ENCODE assay signal across 25 cellular contexts in the genomic region with DNA sequence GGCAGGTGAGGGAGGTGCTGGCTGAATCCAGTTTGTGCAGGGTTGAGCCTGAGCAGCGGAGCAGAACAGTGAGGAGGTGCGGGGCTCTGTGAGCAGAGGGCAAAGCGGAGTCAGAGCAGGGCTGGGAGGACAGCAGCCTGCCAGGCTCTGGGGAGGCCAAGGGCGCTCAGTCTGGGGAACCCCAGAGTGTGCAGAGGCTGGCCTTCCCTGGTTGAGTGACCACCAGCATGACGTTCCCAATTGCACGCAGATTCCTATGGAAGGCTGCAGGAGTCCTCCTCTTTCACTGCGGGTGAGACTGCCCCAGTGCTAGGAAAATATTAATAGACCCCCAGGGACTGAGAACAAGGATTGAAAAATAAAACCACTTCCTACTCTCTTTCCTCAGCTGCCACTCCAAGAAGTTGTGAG. TPM values are rescaled to one million over a fixed set of nuclear protein-coding genes. Genes with fewer than 3 reads are reported as not detected.
A peak's percentile ranks its signal among the peaks of the same experiment; 100 is the strongest.
DNase-seq lines count a peak whose midpoint lies in the region; ATAC-seq and TF ChIP-seq lines count a peak whose summit lies in the region.
"Had no signal": no experiment of that assay in that cellular context is flagged by ENCODE, and none has a peak within 500 bp of the region (broad histone marks: within the 10 kb centered on the region; RNA-seq: fewer than 3 reads in every experiment).

No MANE protein-coding gene starts in this region.

- no peak overlapping the region for H2AK5ac ChIP-seq in H9 (ENCODE audit: insufficient read length, low read length)

- H3K27ac Mint-ChIP-seq in H9, result peak overlapping the region; percentile 38 to 81 (median 63); a peak in 2 of 7 replicates
- peak overlapping the region in 4 of 5 experiments; percentile 0 to 69 (median 22) for H3K27ac Mint-ChIP-seq in brain
- H3K27ac Mint-ChIP-seq in HFFc6, result no peak overlapping the region
- H3K27ac Mint-ChIP-seq in natural killer cell treated with Interleukin-12 subunit alpha and Interleukin-12 subunit beta and Interleukin-15 and Interleukin-18, amount 100 ng/mL, for 72 hours, result no peak overlapping the region
- H3K27ac Mint-ChIP-seq: activated B cell treated with CpG ODN at 0.5 μM for 24 hours; activated CD8-positive, alpha-beta T cell treated with anti-CD3 and anti-CD28 coated beads for 36 hours; activated naive CD8-positive, alpha-beta T cell treated with anti-CD3 and anti-CD28 coated beads for 36 hours; activated T-cell treated with anti-CD3 and anti-CD28 coated beads, Interleukin-2, amount 50 U/mL, for 24 hours; effector memory CD8-positive, alpha-beta T cell; T-helper 2 cell treated with Interferon-gamma antibody and Interleukin-4, amounts not matched to agents 5 μg/mL and 100 μg/mL, for 36 hours had no signal

- no peak overlapping the region for H2AFZ ChIP-seq in H9 (ENCODE audit: low read length)

- H2BK12ac ChIP-seq in H9 (ENCODE audit: insufficient read length, low read depth, low read length), result no peak overlapping the region

- no peak overlapping the region for H4K8ac ChIP-seq in H9 (replicated peaks; ENCODE audit: insufficient read length, low read depth, low read length)

- H3K14ac ChIP-seq in H9 (ENCODE audit: insufficient read depth, low read length), result peak overlapping the region; percentile 8; the same call in 1 of the 2 replicates

- H4K5ac ChIP-seq in H9 (ENCODE audit: insufficient read length, low read depth, low read length), result no peak overlapping the region

- H3K27ac ChIP-seq in H9 (ENCODE audit: insufficient read length, low read depth, low read length) (no peak overlapping the region), sigmoid colon (no peak overlapping the region), substantia nigra (ENCODE audit: low read depth, low read length, poor library complexity, severe bottlenecking) (no peak overlapping the region)
- H3K27ac ChIP-seq: KMS-11, SJSA1 had no signal

- no peak overlapping the region for H2BK15ac ChIP-seq in H9 (ENCODE audit: low read depth, low read length)

- no peaks in the 10 kb centered on the region for H3K79me1 ChIP-seq in H9 (ENCODE audit: insufficient read depth, low read depth, low read length, poor library complexity, severe bottlenecking)

- H3K9me3 Mint-ChIP-seq in H9 (no peaks in the 10 kb centered on the region), brain (peaks cover 0 to 3% (median 0%) of the 10 kb centered on the region in 5 experiments), HFFc6 (no peaks in the 10 kb centered on the region)
- H3K9me3 Mint-ChIP-seq in natural killer cell treated with Interleukin-12 subunit alpha and Interleukin-12 subunit beta and Interleukin-15 and Interleukin-18, amount 100 ng/mL, for 72 hours, result no peaks in the 10 kb centered on the region
- H3K9me3 Mint-ChIP-seq: activated B cell treated with CpG ODN at 0.5 μM for 24 hours; activated CD8-positive, alpha-beta T cell treated with anti-CD3 and anti-CD28 coated beads for 36 hours; activated naive CD8-positive, alpha-beta T cell treated with anti-CD3 and anti-CD28 coated beads for 36 hours; activated T-cell treated with anti-CD3 and anti-CD28 coated beads, Interleukin-2, amount 50 U/mL, for 24 hours; effector memory CD8-positive, alpha-beta T cell; T-helper 2 cell treated with Interferon-gamma antibody and Interleukin-4, amounts not matched to agents 5 μg/mL and 100 μg/mL, for 36 hours had no signal

- H3T11ph ChIP-seq in H9 (ENCODE audit: low read length), result no peak overlapping the region

- H3K23ac ChIP-seq in H9 (ENCODE audit: insufficient read length, low read depth, low read length), result no peak overlapping the region

- H3K4me1 Mint-ChIP-seq in H9 (peaks cover 15 to 36% of the 10 kb centered on the region in 2 experiments), brain (peaks cover 50% of the 10 kb centered on the region), HFFc6 (ENCODE audit: low read depth) (peaks cover 6% of the 10 kb centered on the region; the same call in 1 of the 2 replicates)
- no peaks in the 10 kb centered on the region for H3K4me1 Mint-ChIP-seq in natural killer cell treated with Interleukin-12 subunit alpha and Interleukin-12 subunit beta and Interleukin-15 and Interleukin-18, amount 100 ng/mL, for 72 hours (ENCODE audit: low read depth in 2 of 2)
- H3K4me1 Mint-ChIP-seq: activated B cell treated with CpG ODN at 0.5 μM for 24 hours; activated naive CD8-positive, alpha-beta T cell treated with anti-CD3 and anti-CD28 coated beads for 36 hours had no signal

- no CpG with 5 or more reads among the region's 7 CpGs for WGBS in H9 (ENCODE audit: extremely low coverage, insufficient read length, low lambda C conversion rate)
- 88 to 91% methylated on average over 7 of the region's 7 CpGs for WGBS in sigmoid colon, 2 donors

- intact Hi-C loops in sigmoid colon (cut with DNase I), result no loop called here

- H3K27me3 Mint-ChIP-seq in H9 (ENCODE audit: low read depth) (no peaks in the 10 kb centered on the region), brain (no peaks in the 10 kb centered on the region), HFFc6 (ENCODE audit: insufficient read depth) (no peaks in the 10 kb centered on the region)
- H3K27me3 Mint-ChIP-seq in natural killer cell treated with Interleukin-12 subunit alpha and Interleukin-12 subunit beta and Interleukin-15 and Interleukin-18, amount 100 ng/mL, for 72 hours, result peaks cover 5 to 9% of the 10 kb centered on the region in 2 donors
- H3K27me3 Mint-ChIP-seq: activated CD8-positive, alpha-beta T cell treated with anti-CD3 and anti-CD28 coated beads for 36 hours; activated naive CD8-positive, alpha-beta T cell treated with anti-CD3 and anti-CD28 coated beads for 36 hours; activated T-cell treated with anti-CD3 and anti-CD28 coated beads, Interleukin-2, amount 50 U/mL, for 24 hours had no signal

- no peaks in the 10 kb centered on the region for H3K79me2 ChIP-seq in H9 (ENCODE audit: insufficient read depth, low read length)

- no peak overlapping the region for H3K56ac ChIP-seq in H9 (ENCODE audit: insufficient read length, low read depth, low read length)

- H3K18ac ChIP-seq in H9 (ENCODE audit: insufficient read length, low read depth, low read length), result no peak overlapping the region

- no peak overlapping the region for H3K4me2 ChIP-seq in H9 (ENCODE audit: insufficient read depth, insufficient read length, low read length)
- H3K4me2 ChIP-seq: KMS-11 had no signal

- H4K20me1 ChIP-seq in H9 (ENCODE audit: control insufficient read depth, insufficient read depth, insufficient read length), result no peaks in the 10 kb centered on the region

- H4K91ac ChIP-seq in H9 (ENCODE audit: insufficient read length, low read depth, low read length), result no peak overlapping the region

- TF ChIP-seq EP300 in sigmoid colon (IDR thresholded peaks at IDR 0.05), result no peak

- H3K9me3 ChIP-seq in H9 (ENCODE audit: control insufficient read depth, low read depth, low read length) (no peaks in the 10 kb centered on the region), sigmoid colon (no peaks in the 10 kb centered on the region)
- H3K9me3 ChIP-seq: SJSA1 had no signal

- no peak overlapping the region for H2BK20ac ChIP-seq in H9 (ENCODE audit: low read depth, low read length, poor library complexity, severe bottlenecking)

- ATAC-seq in GM18868 (IDR thresholded peaks at IDR 0.05; ENCODE audit: unreplicated experiment), result no peak
- no peak for ATAC-seq in natural killer cell treated with Interleukin-12 subunit alpha and Interleukin-12 subunit beta and Interleukin-15 and Interleukin-18, amount 100 ng/mL, for 72 hours
- ATAC-seq: activated CD8-positive, alpha-beta T cell treated with anti-CD3 and anti-CD28 coated beads for 36 hours; effector memory CD8-positive, alpha-beta T cell had no signal

- H3K36me3 Mint-ChIP-seq in H9 (ENCODE audit: insufficient read depth in 1 of 3, low read depth in 3 of 3) (peaks cover 0 to 1% (median 0%) of the 10 kb centered on the region in 3 experiments; a peak in 1 of 7 replicates), brain (no peaks in the 10 kb centered on the region), HFFc6 (ENCODE audit: low read depth) (no peaks in the 10 kb centered on the region)
- no peaks in the 10 kb centered on the region for H3K36me3 Mint-ChIP-seq in natural killer cell treated with Interleukin-12 subunit alpha and Interleukin-12 subunit beta and Interleukin-15 and Interleukin-18, amount 100 ng/mL, for 72 hours
- H3K36me3 Mint-ChIP-seq: activated naive CD8-positive, alpha-beta T cell treated with anti-CD3 and anti-CD28 coated beads for 36 hours had no signal

- H3K23me2 ChIP-seq in H9 (ENCODE audit: insufficient read length, low read depth, low read length, poor library complexity, severe bottlenecking), result no peaks in the 10 kb centered on the region

- no peak overlapping the region for H2BK5ac ChIP-seq in H9 (ENCODE audit: insufficient read length, low read length)

- H3K27me3 ChIP-seq in H9 (ENCODE audit: insufficient read depth, low read length), result no peaks in the 10 kb centered on the region
- H3K27me3 ChIP-seq in sigmoid colon, result no peaks in the 10 kb centered on the region
- H3K27me3 ChIP-seq: SJSA1 had no signal

- H3K4me3 ChIP-seq in sigmoid colon, result no peak overlapping the region
- H3K4me3 ChIP-seq: SJSA1, skin epidermis had no signal

- no peak overlapping the region for H2BK120ac ChIP-seq in H9 (ENCODE audit: low read depth, low read length, poor library complexity, severe bottlenecking)

- H3K4ac ChIP-seq in H9 (ENCODE audit: low read depth, low read length), result no peak overlapping the region

- TF ChIP-seq POLR2A in sigmoid colon (IDR thresholded peaks at IDR 0.05), result no peak

- H3K9ac ChIP-seq in H9 (ENCODE audit: extremely low read depth, insufficient read length, low read length), result no peak overlapping the region
- H3K9ac ChIP-seq: KMS-11 had no signal

- H3K4me3 Mint-ChIP-seq in H9, result no peak overlapping the region
- H3K4me3 Mint-ChIP-seq in brain, result no peak overlapping the region
- H3K4me3 Mint-ChIP-seq in HFFc6, result no peak overlapping the region
- no peak overlapping the region for H3K4me3 Mint-ChIP-seq in natural killer cell treated with Interleukin-12 subunit alpha and Interleukin-12 subunit beta and Interleukin-15 and Interleukin-18, amount 100 ng/mL, for 72 hours
- H3K4me3 Mint-ChIP-seq: activated B cell treated with CpG ODN at 0.5 μM for 24 hours; activated CD8-positive, alpha-beta T cell treated with anti-CD3 and anti-CD28 coated beads for 36 hours; activated naive CD8-positive, alpha-beta T cell treated with anti-CD3 and anti-CD28 coated beads for 36 hours; activated T-cell treated with anti-CD3 and anti-CD28 coated beads, Interleukin-2, amount 50 U/mL, for 24 hours; effector memory CD8-positive, alpha-beta T cell; T-helper 2 cell treated with Interferon-gamma antibody and Interleukin-4, amounts not matched to agents 5 μg/mL and 100 μg/mL, for 36 hours had no signal

- DNase-seq in H9, result no peak
- peak; percentile 97 for DNase-seq in kidney tubule cell (ENCODE audit: low spot score)
- peak; percentile 42 for DNase-seq in sigmoid colon
- DNase-seq in substantia nigra (lab: John Stamatoyannopoulos, UW), result no peak
- DNase-seq in HFFc6, result no peak
- DNase-seq in natural killer cell treated with Interleukin-12 subunit alpha and Interleukin-12 subunit beta and Interleukin-15 and Interleukin-18, amount 100 ng/mL, for 72 hours (ENCODE audit: low spot score), result no peak
- DNase-seq: activated B cell treated with CpG ODN at 0.5 μM for 24 hours; activated CD8-positive, alpha-beta T cell treated with anti-CD3 and anti-CD28 coated beads for 36 hours; activated naive CD8-positive, alpha-beta T cell treated with anti-CD3 and anti-CD28 coated beads for 36 hours; activated T-cell treated with anti-CD3 and anti-CD28 coated beads, Interleukin-2, amount 50 U/mL, for 24 hours; AML-193; COR-L47; effector memory CD8-positive, alpha-beta T cell; midbrain; NCI-H1092; NCI-H774; nucleus accumbens; stimulated activated CD4-positive, alpha-beta T cell treated with anti-CD3 and anti-CD28 coated beads, Interleukin-2, amount 100 ng/mL, for 48 hours had no signal

- no peaks in the 10 kb centered on the region for H3K36me3 ChIP-seq in sigmoid colon

- H3K4me1 ChIP-seq in H9 (ENCODE audit: insufficient read depth, low read length), result no peaks in the 10 kb centered on the region
- peaks cover 0 to 58% (median 23%) of the 10 kb centered on the region in 4 donors for H3K4me1 ChIP-seq in sigmoid colon

- TF ChIP-seq CTCF in H9 (conservative IDR thresholded peaks at IDR 0.05) (no peak), brain (conservative IDR thresholded peaks at IDR 0.05) (no peak), sigmoid colon (IDR thresholded peaks at IDR 0.05) (no peak), HFFc6 (IDR thresholded peaks at IDR 0.05) (no peak)

RNA-seq across cellular contexts. Expression of gene MRAS, which starts 13.2 kb away (rescaled TPM):
- total RNA-seq in H9 (2021) (10.6 and 10.9 TPM in 2 replicates), sigmoid colon (10 to 100 TPM; 24.4 to 36.8 (median 30.0) TPM)
- polyA plus RNA-seq in brain (ENCODE audit: insufficient read depth, low read depth, low replicate concordance) (57.0 TPM), sigmoid colon (10 to 100 TPM in 1 of 3 donors, 1 to 10 TPM in 2; 3.5 to 14.8 (median 7.2) TPM)
- total RNA-seq in HFFc6 (2021; fragmentation: NEBNext Ultra II Directional; extraction: Animal tissue kit (Norgen Biotek cat#: 25700)), result 10 to 100 TPM; 62.7 to 97.4 (median 76.1) TPM
- total RNA-seq in natural killer cell treated with Interleukin-12 subunit alpha and Interleukin-12 subunit beta and Interleukin-15 and Interleukin-18, amount 100 ng/mL, for 72 hours, result 10 to 100 TPM in 1 of 2 donors, 1 to 10 TPM in 1; 2.8 to 12.3 TPM

RNA-seq across cellular contexts. Expression of gene NME9, which starts 31.9 kb away (rescaled TPM):
- total RNA-seq in H9 (2021) (not detected in 2 replicates), sigmoid colon (not detected)
- polyA plus RNA-seq in brain (ENCODE audit: insufficient read depth, low read depth, low replicate concordance) (1.8 TPM), sigmoid colon (under 1 TPM in 1 of 3 donors, not detected in 2; 0.23 TPM)
- total RNA-seq in HFFc6 (2021; fragmentation: NEBNext Ultra II Directional; extraction: Animal tissue kit (Norgen Biotek cat#: 25700)), result not detected
- total RNA-seq in natural killer cell treated with Interleukin-12 subunit alpha and Interleukin-12 subunit beta and Interleukin-15 and Interleukin-18, amount 100 ng/mL, for 72 hours, result not detected
- total RNA-seq: activated B cell treated with CpG ODN at 0.5 μM for 24 hours; activated naive CD8-positive, alpha-beta T cell treated with anti-CD3 and anti-CD28 coated beads for 36 hours; fibroblast of lung had no signal
- polyA plus RNA-seq: fibroblast of lung had no signal

Comparison
In these comparisons a context has a peak if more than half of its experiments do, and no peak if none do; other contexts are left out.
1. DNase-seq: peak in kidney tubule cell (single experiment) and sigmoid colon (single experiment); none in H9 (single experiment), substantia nigra (0 of 49), HFFc6 (single experiment) and natural killer cell treated with Interleukin-12 subunit alpha and Interleukin-12 subunit beta and Interleukin-15 and Interleukin-18, amount 100 ng/mL, for 72 hours (single experiment).
2. H3K27ac Mint-ChIP-seq: peak in H9 (3 of 3) and brain (4 of 5); none in HFFc6 (single experiment) and natural killer cell treated with Interleukin-12 subunit alpha and Interleukin-12 subunit beta and Interleukin-15 and Interleukin-18, amount 100 ng/mL, for 72 hours (0 of 2).